In the genomic region with DNA sequence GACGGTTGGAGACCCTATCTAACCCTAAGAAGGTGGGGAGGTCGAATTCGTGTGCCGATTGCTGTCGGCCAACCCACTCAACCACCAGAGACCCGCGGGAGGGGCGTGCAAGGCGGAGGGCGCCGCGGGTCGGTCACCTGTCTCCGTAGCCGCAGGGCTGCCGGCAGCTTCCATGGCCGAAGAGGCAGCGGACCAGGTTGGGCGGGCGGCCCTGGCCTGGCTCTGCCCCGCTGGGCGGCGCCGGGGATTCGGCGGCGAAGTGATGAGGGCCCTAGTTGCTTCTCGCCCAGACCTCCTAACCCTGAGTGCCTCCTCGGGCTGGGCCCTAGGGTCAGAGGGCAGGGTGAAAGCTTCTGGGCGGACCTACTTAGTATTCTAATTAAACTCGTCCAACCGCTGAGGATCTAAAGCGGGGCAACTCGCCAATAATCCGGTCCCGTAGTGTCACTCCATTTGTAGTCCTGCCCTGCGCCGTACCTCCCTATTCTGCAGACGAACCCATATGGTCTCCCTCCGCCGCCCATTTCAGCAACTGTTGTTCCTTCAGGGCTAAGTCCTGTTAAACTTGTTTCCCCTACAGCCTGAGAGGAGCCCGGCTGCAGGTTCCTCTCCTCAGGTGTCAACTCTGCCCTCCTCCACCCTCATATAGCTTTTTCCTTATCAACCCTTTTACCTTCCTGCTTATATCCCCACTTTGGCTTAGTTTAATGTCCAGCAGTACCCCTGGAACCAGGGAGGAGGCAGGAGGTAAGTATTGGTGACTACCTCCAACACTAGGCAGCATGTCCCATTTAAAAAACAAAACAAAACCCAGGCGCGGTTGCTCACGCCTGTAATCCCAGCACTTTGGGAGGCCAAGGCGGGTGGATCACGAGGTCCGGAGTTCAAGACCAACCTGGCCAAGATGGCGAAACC, we compare ENCODE assay signal across 8 cellular contexts. TPM values are rescaled to one million over a fixed set of nuclear protein-coding genes. Genes with fewer than 3 reads are reported as not detected.
DNase-seq lines count a peak whose midpoint lies in the region; ATAC-seq and TF ChIP-seq lines count a peak whose summit lies in the region.

A gene (minus strand): TSS at position 307 of the 915 bp plus-strand sequence. CDS start 133 bp downstream, at position 174.

- H3K9me3 Mint-ChIP-seq in activated CD4-positive, alpha-beta T cell treated with anti-CD3 and anti-CD28 coated beads, Interleukin-2, amount 10 ng/mL, durations not matched to agents 7 days and 5 days, result no peaks in the 10 kb centered on the region

- peak within 1 kb of the TSS; percentile 99 for H3K27ac Mint-ChIP-seq in activated CD4-positive, alpha-beta T cell treated with anti-CD3 and anti-CD28 coated beads, Interleukin-2, amount 10 ng/mL, durations not matched to agents 7 days and 5 days

- 9% methylated on average over 49 of the region's 49 CpGs for WGBS in liver

- H3K9me3 ChIP-seq in liver (ENCODE audit: control insufficient read depth in 4 of 4, low read length in 3 of 4), result no peaks in the 10 kb centered on the region

- POLR2A ChIA-PET in activated CD4-positive, alpha-beta T cell treated with anti-CD3 and anti-CD28 coated beads, Interleukin-2, amount 10 ng/mL, durations not matched to agents 7 days and 5 days (lab: Charles Lee), result no interaction called here

- DNase-seq in Ammon's horn (ENCODE audit: low spot score), result peak; percentile 81
- peak; percentile 51 for DNase-seq in NCI-H526 treated with DMSO at 0.1 percent for 48 hours (lab: John Stamatoyannopoulos, UW)
- peak; percentile 83 for DNase-seq in activated CD4-positive, alpha-beta T cell treated with anti-CD3 and anti-CD28 coated beads, Interleukin-2, amount 10 ng/mL, durations not matched to agents 7 days and 5 days
- peak; percentile 49 for DNase-seq in effector CD4-positive, alpha-beta T cell
- DNase-seq in stimulated activated CD4-positive, alpha-beta T cell treated with anti-CD3 and anti-CD28 coated beads, TNF-alpha, amount 100 ng/mL, for 1 hour (ENCODE audit: low read depth in 3 of 3, low spot score in 1 of 3), result peak in 2 of 3 donors; percentile 32 to 39

- CTCF ChIA-PET in activated CD4-positive, alpha-beta T cell treated with anti-CD3 and anti-CD28 coated beads, Interleukin-2, amount 10 ng/mL, durations not matched to agents 7 days and 5 days (lab: Charles Lee), result interaction anchor here (0.6 to 6.8 kb wide), 7 partner anchors 12 to 1280 kb away, joined by 3 to 45 read pairs (median 4); a partner anchor contains a TSS

- H3K27me3 Mint-ChIP-seq in activated CD4-positive, alpha-beta T cell treated with anti-CD3 and anti-CD28 coated beads, Interleukin-2, amount 10 ng/mL, durations not matched to agents 7 days and 5 days, result no peaks in the 10 kb centered on the region

- H3K4me1 Mint-ChIP-seq in activated CD4-positive, alpha-beta T cell treated with anti-CD3 and anti-CD28 coated beads, Interleukin-2, amount 10 ng/mL, durations not matched to agents 7 days and 5 days, result peaks cover 34% of the 10 kb centered on the region

- TF ChIP-seq CTCF in liver (IDR thresholded peaks at IDR 0.05; ENCODE audit: low read depth, low read length, missing input control), result no peak

- H3K9ac ChIP-seq in liver (ENCODE audit: low read depth in 1 of 2, low read length in 2 of 2), result peak within 1 kb of the TSS; percentile 83 to 97

- peaks cover 52% of the 10 kb centered on the region for H3K36me3 Mint-ChIP-seq in activated CD4-positive, alpha-beta T cell treated with anti-CD3 and anti-CD28 coated beads, Interleukin-2, amount 10 ng/mL, durations not matched to agents 7 days and 5 days (ENCODE audit: low read depth)

- peaks cover 0 to 1% (median 0%) of the 10 kb centered on the region in 4 donors for H3K36me3 ChIP-seq in liver (ENCODE audit: control insufficient read depth in 4 of 4, insufficient read depth in 3 of 4, low read depth in 1 of 4, low read length in 3 of 4)

- H3K27me3 ChIP-seq in liver (ENCODE audit: control insufficient read depth in 4 of 4, insufficient read depth in 4 of 4, low read length in 3 of 4), result no peaks in the 10 kb centered on the region

- no peak for TF ChIP-seq RAD21 in liver (IDR thresholded peaks at IDR 0.05)

- H3K4me3 ChIP-seq in liver (ENCODE audit: low read depth in 1 of 3, low read length in 3 of 3), result peak within 1 kb of the TSS; percentile 84 to 98 (median 95)

- ATAC-seq in GM18907 (IDR thresholded peaks at IDR 0.05; ENCODE audit: unreplicated experiment), result peak; percentile 36
- ATAC-seq in HG03135 (IDR thresholded peaks at IDR 0.05; ENCODE audit: unreplicated experiment), result peak; percentile 37

- H3K4me3 Mint-ChIP-seq in activated CD4-positive, alpha-beta T cell treated with anti-CD3 and anti-CD28 coated beads, Interleukin-2, amount 10 ng/mL, durations not matched to agents 7 days and 5 days, result peak within 1 kb of the TSS; percentile 89

- peak within 1 kb of the TSS; percentile 92 to 96 for H3K27ac ChIP-seq in liver (ENCODE audit: low read depth in 1 of 2, low read length in 2 of 2)

- H3K4me1 ChIP-seq in liver (ENCODE audit: control insufficient read depth in 4 of 4, insufficient read depth in 4 of 4, low read length in 3 of 4), result peaks cover 7 to 32% (median 26%) of the 10 kb centered on the region in 4 donors

TF ChIP-seq in liver, 16 proteins besides CTCF, POLR2A, EP300 and RAD21:
- TF ChIP-seq SP1 (IDR thresholded peaks at IDR 0.05) (peak; percentile 64), NR2F2 (IDR thresholded peaks at IDR 0.05) (peak; percentile 84), RXRA (IDR thresholded peaks at IDR 0.05) (peak; percentile 36 to 67), TAF1 (conservative IDR thresholded peaks at IDR 0.05) (peak; percentile 44), FOXA2 (IDR thresholded peaks at IDR 0.05) (no peak), FOXA1 (IDR thresholded peaks at IDR 0.05) (peak; percentile 30), HNF4A (conservative IDR thresholded peaks at IDR 0.05) (peak; percentile 48 to 51), GABPA (IDR thresholded peaks at IDR 0.05 in 1 of 2, conservative IDR thresholded peaks at IDR 0.05 in 1 of 2) (peak in 1 of 2 donors; percentile 37), YY1 (IDR thresholded peaks at IDR 0.05) (peak; percentile 38)
- TF ChIP-seq, protein P1, sequence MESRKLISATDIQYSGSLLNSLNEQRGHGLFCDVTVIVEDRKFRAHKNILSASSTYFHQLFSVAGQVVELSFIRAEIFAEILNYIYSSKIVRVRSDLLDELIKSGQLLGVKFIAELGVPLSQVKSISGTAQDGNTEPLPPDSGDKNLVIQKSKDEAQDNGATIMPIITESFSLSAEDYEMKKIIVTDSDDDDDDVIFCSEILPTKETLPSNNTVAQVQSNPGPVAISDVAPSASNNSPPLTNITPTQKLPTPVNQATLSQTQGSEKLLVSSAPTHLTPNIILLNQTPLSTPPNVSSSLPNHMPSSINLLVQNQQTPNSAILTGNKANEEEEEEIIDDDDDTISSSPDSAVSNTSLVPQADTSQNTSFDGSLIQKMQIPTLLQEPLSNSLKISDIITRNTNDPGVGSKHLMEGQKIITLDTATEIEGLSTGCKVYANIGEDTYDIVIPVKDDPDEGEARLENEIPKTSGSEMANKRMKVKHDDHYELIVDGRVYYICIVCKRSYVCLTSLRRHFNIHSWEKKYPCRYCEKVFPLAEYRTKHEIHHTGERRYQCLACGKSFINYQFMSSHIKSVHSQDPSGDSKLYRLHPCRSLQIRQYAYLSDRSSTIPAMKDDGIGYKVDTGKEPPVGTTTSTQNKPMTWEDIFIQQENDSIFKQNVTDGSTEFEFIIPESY (IDR thresholded peaks at IDR 0.05), result no peak
- TF ChIP-seq, protein P2, sequence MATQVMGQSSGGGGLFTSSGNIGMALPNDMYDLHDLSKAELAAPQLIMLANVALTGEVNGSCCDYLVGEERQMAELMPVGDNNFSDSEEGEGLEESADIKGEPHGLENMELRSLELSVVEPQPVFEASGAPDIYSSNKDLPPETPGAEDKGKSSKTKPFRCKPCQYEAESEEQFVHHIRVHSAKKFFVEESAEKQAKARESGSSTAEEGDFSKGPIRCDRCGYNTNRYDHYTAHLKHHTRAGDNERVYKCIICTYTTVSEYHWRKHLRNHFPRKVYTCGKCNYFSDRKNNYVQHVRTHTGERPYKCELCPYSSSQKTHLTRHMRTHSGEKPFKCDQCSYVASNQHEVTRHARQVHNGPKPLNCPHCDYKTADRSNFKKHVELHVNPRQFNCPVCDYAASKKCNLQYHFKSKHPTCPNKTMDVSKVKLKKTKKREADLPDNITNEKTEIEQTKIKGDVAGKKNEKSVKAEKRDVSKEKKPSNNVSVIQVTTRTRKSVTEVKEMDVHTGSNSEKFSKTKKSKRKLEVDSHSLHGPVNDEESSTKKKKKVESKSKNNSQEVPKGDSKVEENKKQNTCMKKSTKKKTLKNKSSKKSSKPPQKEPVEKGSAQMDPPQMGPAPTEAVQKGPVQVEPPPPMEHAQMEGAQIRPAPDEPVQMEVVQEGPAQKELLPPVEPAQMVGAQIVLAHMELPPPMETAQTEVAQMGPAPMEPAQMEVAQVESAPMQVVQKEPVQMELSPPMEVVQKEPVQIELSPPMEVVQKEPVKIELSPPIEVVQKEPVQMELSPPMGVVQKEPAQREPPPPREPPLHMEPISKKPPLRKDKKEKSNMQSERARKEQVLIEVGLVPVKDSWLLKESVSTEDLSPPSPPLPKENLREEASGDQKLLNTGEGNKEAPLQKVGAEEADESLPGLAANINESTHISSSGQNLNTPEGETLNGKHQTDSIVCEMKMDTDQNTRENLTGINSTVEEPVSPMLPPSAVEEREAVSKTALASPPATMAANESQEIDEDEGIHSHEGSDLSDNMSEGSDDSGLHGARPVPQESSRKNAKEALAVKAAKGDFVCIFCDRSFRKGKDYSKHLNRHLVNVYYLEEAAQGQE (IDR thresholded peaks at IDR 0.05), result peak; percentile 51
- TF ChIP-seq, protein P3, sequence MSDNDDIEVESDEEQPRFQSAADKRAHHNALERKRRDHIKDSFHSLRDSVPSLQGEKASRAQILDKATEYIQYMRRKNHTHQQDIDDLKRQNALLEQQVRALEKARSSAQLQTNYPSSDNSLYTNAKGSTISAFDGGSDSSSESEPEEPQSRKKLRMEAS (IDR thresholded peaks at IDR 0.05), result no peak
TF ChIP-seq in liver: peak in this region for 9.

RNA-seq across cellular contexts. Expression of the gene that starts here (rescaled TPM):
- 10 to 100 TPM; 50.3 to 50.7 TPM for total RNA-seq in activated CD4-positive, alpha-beta T cell treated with anti-CD3 and anti-CD28 coated beads, Interleukin-2, amount 10 ng/mL, durations not matched to agents 7 days and 5 days
- total RNA-seq in liver, result 10 to 100 TPM; 16.7 to 21.0 TPM
- 10 to 100 TPM; 21.6 to 29.4 TPM for polyA plus RNA-seq in liver

Comparison
In these comparisons a context has a peak if more than half of its experiments do, and no peak if none do; other contexts are left out.
1. Peak in every context shown above with its lines: DNase-seq, ATAC-seq, H3K4me3 ChIP-seq and H3K27ac ChIP-seq.